In the genomic region with DNA sequence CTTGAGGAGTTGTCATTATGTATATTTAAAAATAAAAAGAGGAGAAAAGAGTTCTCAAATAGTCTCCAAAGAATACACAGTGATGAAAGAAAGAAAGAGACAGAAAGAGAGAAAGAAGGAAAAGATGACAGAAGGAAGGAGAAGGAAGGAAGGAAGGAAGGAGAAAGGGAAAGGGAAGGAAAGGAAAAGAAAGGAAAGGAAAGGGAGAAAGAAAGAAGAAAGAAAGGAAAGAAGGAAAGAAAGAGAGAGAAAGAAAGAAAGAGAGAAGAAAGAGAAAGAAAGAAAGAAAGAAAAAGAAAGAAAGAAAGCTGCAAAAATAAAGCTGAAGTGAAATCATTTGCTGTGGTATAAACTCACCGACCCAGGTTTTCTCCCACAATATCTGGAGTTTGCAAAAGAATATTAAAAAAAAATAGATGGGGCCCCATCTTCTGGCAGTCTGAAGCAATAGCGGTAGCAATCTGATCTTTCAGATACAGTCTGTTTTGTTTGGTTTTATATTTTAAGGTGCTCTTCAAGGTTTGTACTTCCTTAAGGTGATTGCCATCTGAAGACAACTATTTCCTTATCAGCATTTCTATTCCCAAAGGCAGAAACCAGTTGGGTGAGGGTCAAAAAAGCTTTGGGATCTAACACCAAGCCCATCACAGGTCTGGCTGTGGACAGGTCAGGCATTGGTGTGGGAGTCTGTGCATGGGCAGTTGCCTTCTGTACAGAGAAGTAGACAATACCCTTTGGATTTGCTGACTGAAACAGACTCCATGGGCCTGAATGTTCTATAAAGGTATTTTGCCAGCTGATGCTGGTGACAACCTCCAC, we compare ENCODE assay signal across 1 cellular context.
TF ChIP-seq lines count a peak whose summit lies in the region.

No MANE protein-coding gene starts in this region.

TF ChIP-seq in GM23338, 12 proteins besides CTCF, POLR2A, EP300 and RAD21 (continued from another document):
- TF ChIP-seq, protein P1, sequence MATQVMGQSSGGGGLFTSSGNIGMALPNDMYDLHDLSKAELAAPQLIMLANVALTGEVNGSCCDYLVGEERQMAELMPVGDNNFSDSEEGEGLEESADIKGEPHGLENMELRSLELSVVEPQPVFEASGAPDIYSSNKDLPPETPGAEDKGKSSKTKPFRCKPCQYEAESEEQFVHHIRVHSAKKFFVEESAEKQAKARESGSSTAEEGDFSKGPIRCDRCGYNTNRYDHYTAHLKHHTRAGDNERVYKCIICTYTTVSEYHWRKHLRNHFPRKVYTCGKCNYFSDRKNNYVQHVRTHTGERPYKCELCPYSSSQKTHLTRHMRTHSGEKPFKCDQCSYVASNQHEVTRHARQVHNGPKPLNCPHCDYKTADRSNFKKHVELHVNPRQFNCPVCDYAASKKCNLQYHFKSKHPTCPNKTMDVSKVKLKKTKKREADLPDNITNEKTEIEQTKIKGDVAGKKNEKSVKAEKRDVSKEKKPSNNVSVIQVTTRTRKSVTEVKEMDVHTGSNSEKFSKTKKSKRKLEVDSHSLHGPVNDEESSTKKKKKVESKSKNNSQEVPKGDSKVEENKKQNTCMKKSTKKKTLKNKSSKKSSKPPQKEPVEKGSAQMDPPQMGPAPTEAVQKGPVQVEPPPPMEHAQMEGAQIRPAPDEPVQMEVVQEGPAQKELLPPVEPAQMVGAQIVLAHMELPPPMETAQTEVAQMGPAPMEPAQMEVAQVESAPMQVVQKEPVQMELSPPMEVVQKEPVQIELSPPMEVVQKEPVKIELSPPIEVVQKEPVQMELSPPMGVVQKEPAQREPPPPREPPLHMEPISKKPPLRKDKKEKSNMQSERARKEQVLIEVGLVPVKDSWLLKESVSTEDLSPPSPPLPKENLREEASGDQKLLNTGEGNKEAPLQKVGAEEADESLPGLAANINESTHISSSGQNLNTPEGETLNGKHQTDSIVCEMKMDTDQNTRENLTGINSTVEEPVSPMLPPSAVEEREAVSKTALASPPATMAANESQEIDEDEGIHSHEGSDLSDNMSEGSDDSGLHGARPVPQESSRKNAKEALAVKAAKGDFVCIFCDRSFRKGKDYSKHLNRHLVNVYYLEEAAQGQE (IDR thresholded peaks at IDR 0.05; ENCODE audit: unreplicated experiment), result no peak
- TF ChIP-seq CREB1 (CRISPR knock-in tag; IDR thresholded peaks at IDR 0.05; ENCODE audit: low read depth) (no peak), EZH2 (IDR thresholded peaks at IDR 0.05; ENCODE audit: low read depth, unreplicated experiment) (no peak), ZNF331 (CRISPR knock-in tag; IDR thresholded peaks at IDR 0.05; ENCODE audit: low read depth) (no peak)
